1 cellular context compared by ENCODE assay signal in genomic region chr2:24124003-24124585, GRCh38.
A peak's percentile ranks its signal among the peaks of the same experiment; 100 is the strongest.
TF ChIP-seq lines count a peak whose summit lies in the region.

No MANE protein-coding gene starts in this region.

TF ChIP-seq in SK-N-SH, 30 proteins besides CTCF, POLR2A, EP300 and RAD21:
- TF ChIP-seq PBX3 (IDR thresholded peaks at IDR 0.05) (0 out of 2 replicates have a peak, but pooled peaks have one; percentile 9), YY1 (IDR thresholded peaks at IDR 0.05; ENCODE audit: low read depth) (no peak), REST (IDR thresholded peaks at IDR 0.05; ENCODE audit: low read depth, low read length) (0 out of 2 replicates have a peak, but pooled peaks have one; percentile 3), FOXJ3 (CRISPR knock-in tag; IDR thresholded peaks at IDR 0.05) (no peak), IRF3 (IDR thresholded peaks at IDR 0.05; ENCODE audit: low read depth, low read length) (no peak), FOSL2 (IDR thresholded peaks at IDR 0.05; ENCODE audit: borderline replicate concordance, low read depth) (no peak), NFIC (IDR thresholded peaks at IDR 0.05; ENCODE audit: borderline replicate concordance) (no peak), TAF1 (IDR thresholded peaks at IDR 0.05; ENCODE audit: borderline replicate concordance, low read depth, low read length) (no peak), MAX (IDR thresholded peaks at IDR 0.05; ENCODE audit: low read depth) (no peak), TEAD4 (IDR thresholded peaks at IDR 0.05; ENCODE audit: borderline replicate concordance, insufficient read depth) (no peak)
